Comparison of ENCODE assay signal across 8 cellular contexts in the genomic region with DNA sequence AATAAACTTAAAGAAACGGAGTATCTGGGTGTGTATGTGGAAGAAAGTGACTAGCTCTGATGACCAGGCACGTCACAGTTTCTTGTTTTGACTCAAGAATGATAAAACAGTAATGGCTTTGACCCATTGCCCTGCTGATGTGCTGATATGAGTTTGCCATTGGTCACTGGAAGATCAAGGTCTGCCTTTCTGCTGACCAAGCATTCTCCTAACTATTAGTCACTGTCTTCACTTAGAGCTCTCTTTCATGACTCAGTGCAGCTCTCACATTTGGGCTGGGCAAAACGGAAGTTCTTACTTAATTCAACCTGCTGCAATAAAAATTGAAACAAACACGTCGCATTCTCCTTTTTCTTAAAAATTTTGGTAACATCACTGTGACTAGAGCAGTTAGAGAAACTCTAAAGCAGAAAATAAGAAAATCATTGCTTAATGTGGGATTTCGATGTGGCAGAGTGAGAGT.
DNase-seq lines count a peak whose midpoint lies in the region; ATAC-seq and TF ChIP-seq lines count a peak whose summit lies in the region.

No MANE protein-coding gene starts in this region.

- peak overlapping the region; percentile 73 for H3K4me2 ChIP-seq in OCI-LY3 (ENCODE audit: low read length)

- peaks cover 37% of the 10 kb centered on the region for H3K4me1 ChIP-seq in OCI-LY3 (ENCODE audit: low read length)

- H3K79me2 ChIP-seq in OCI-LY3 (ENCODE audit: low read length): no peaks in the 10 kb centered on the region

- H3K27me3 ChIP-seq in OCI-LY3 (ENCODE audit: low read depth, low read length): no peaks in the 10 kb centered on the region

- H4K20me1 ChIP-seq in OCI-LY3 (ENCODE audit: insufficient read depth, low read length): no peaks in the 10 kb centered on the region

- peak; percentile 77 for DNase-seq in activated effector memory CD4-positive, alpha-beta T cell treated with anti-CD3 and anti-CD28 coated beads, Interleukin-2, amount 50 U/mL, for 16 hours
- DNase-seq in iris pigment epithelial cell (ENCODE audit: low read depth) (peak; percentile 96), inferior parietal cortex (ENCODE audit: extremely low spot score) (no peak), NCI-H146 treated with DMSO at 0.1 percent for 48 hours (lab: John Stamatoyannopoulos, UW; ENCODE audit: unreplicated experiment) (no peak)
- peak; percentile 8 to 62 for DNase-seq in stimulated activated CD4-positive, alpha-beta T cell treated with anti-CD3 and anti-CD28 coated beads, Interleukin-4, amount 100 ng/mL, for 4 hours

- H3K36me3 ChIP-seq in OCI-LY3 (replicated peaks; ENCODE audit: low read depth, low read length): no peaks in the 10 kb centered on the region

- TF ChIP-seq CTCF in OCI-LY3 (IDR thresholded peaks at IDR 0.05; ENCODE audit: low read depth, low read length): no peak

- peak overlapping the region; percentile 65 for H2AFZ ChIP-seq in OCI-LY3 (ENCODE audit: low read depth, low read length)

- no peaks in the 10 kb centered on the region for H3K9me3 ChIP-seq in OCI-LY3 (ENCODE audit: insufficient read depth, low read length)

- peak overlapping the region; percentile 95 for H3K27ac ChIP-seq in OCI-LY3 (ENCODE audit: low read length)

- peak overlapping the region; percentile 62 for H3K9ac ChIP-seq in OCI-LY3 (ENCODE audit: low read length)

- peak; percentile 97 for ATAC-seq in GM18517 (IDR thresholded peaks at IDR 0.05; ENCODE audit: unreplicated experiment)
- peak; percentile 90 for ATAC-seq in HG02840 (IDR thresholded peaks at IDR 0.05; ENCODE audit: low FRiP score, unreplicated experiment)

- peak overlapping the region; percentile 62 for H3K4me3 ChIP-seq in OCI-LY3 (ENCODE audit: low read length)

Comparison
In these comparisons a context has a peak if more than half of its experiments do, and no peak if none do; other contexts are left out.
1. DNase-seq: peak in activated effector memory CD4-positive, alpha-beta T cell treated with anti-CD3 and anti-CD28 coated beads, Interleukin-2, amount 50 U/mL, for 16 hours (single experiment), iris pigment epithelial cell (single experiment) and stimulated activated CD4-positive, alpha-beta T cell treated with anti-CD3 and anti-CD28 coated beads, Interleukin-4, amount 100 ng/mL, for 4 hours (2 of 2); none in inferior parietal cortex (single experiment) and NCI-H146 treated with DMSO at 0.1 percent for 48 hours (single experiment).